ENCODE assay signal across 8 cellular contexts in genomic region chr17:81683208-81683583, GRCh38. TPM values are rescaled to one million over a fixed set of nuclear protein-coding genes. Genes with fewer than 3 reads are reported as not detected.
DNase-seq lines count a peak whose midpoint lies in the region; ATAC-seq and TF ChIP-seq lines count a peak whose summit lies in the region.

No MANE protein-coding gene starts in this region.

- 1% methylated on average over 37 of the region's 37 CpGs for WGBS in ectodermal cell, 2 experiments

- CTCF ChIA-PET in BJ (lab: Yijun Ruan, JAX) = interaction anchor here (0.6 to 1.5 kb wide), 5 partner anchors 11 to 183 kb away, joined by 3 to 4 read pairs (median 3); partner anchors contain the start of gene MRPL12
- CTCF ChIA-PET in naive thymus-derived CD4-positive, alpha-beta T cell (lab: Charles Lee) = interaction anchor here (0.5 kb wide), 1 partner anchor 29 kb away, joined by 3 read pairs; no protein-coding TSS in a partner anchor

- POLR2A ChIA-PET in BJ (lab: Charles Lee) = interaction anchor here (0.6 kb wide), 1 partner anchor 24 kb away, joined by 3 read pairs; no protein-coding TSS in a partner anchor
- POLR2A ChIA-PET in naive thymus-derived CD4-positive, alpha-beta T cell (lab: Charles Lee) = interaction anchor here (0.8 to 4.7 kb wide), 19 partner anchors 13 to 460 kb away, joined by 3 to 49 read pairs (median 4); partner anchors contain the start of genes ALYREF, CCDC137, CEP131 and DCXR

- peak overlapping the region; percentile 51 to 96 (median 79) for H3K27ac Mint-ChIP-seq in naive thymus-derived CD4-positive, alpha-beta T cell

- H3K27me3 ChIP-seq in BJ (ENCODE audit: control insufficient read depth, insufficient read depth, low read length) = no peaks in the 10 kb centered on the region
- no peaks in the 10 kb centered on the region for H3K27me3 ChIP-seq in MG63
- no peaks in the 10 kb centered on the region for H3K27me3 ChIP-seq in ectodermal cell (ENCODE audit: control insufficient read depth, insufficient read depth, low read length, poor library complexity, severe bottlenecking)
- no peaks in the 10 kb centered on the region for H3K27me3 ChIP-seq in naive thymus-derived CD4-positive, alpha-beta T cell (ENCODE audit: control insufficient read depth in 2 of 2, insufficient read depth in 2 of 2, low read length in 2 of 2)

- DNase-seq in BJ (ENCODE audit: low read depth) (no peak), MG63 (peak; percentile 40), NAMALWA (ENCODE audit: low spot score) (no peak), MV-4-11 (lab: John Stamatoyannopoulos, UW) (no peak)
- DNase-seq in naive thymus-derived CD4-positive, alpha-beta T cell = no peak
- no peak for DNase-seq in stimulated activated naive CD4-positive, alpha-beta T cell (lab: John Stamatoyannopoulos, UW)

- peak overlapping the region; percentile 95 for H3K4me3 ChIP-seq in BJ (ENCODE audit: low read depth, low read length)
- H3K4me3 ChIP-seq in MG63 = peak overlapping the region; percentile 83
- H3K4me3 ChIP-seq in ectodermal cell (ENCODE audit: insufficient read depth, low read depth, low read length) = peak overlapping the region; percentile 100
- H3K4me3 ChIP-seq in naive thymus-derived CD4-positive, alpha-beta T cell (ENCODE audit: low read length) = peak overlapping the region; percentile 76

- peaks cover 0 to 4% (median 0%) of the 10 kb centered on the region in 11 donors for H3K9me3 Mint-ChIP-seq in naive thymus-derived CD4-positive, alpha-beta T cell

- ATAC-seq in GM21381 (IDR thresholded peaks at IDR 0.05; ENCODE audit: unreplicated experiment) = peak; percentile 18
- no peak for ATAC-seq in naive thymus-derived CD4-positive, alpha-beta T cell

- peak overlapping the region; percentile 88 to 99 (median 96) for H3K4me3 Mint-ChIP-seq in naive thymus-derived CD4-positive, alpha-beta T cell

- peak overlapping the region; percentile 69 for H3K27ac ChIP-seq in ectodermal cell (ENCODE audit: insufficient read depth, low read depth, low read length, poor library complexity, severe bottlenecking)
- peak overlapping the region; percentile 84 for H3K27ac ChIP-seq in naive thymus-derived CD4-positive, alpha-beta T cell (ENCODE audit: low read depth, low read length)

- H3K36me3 ChIP-seq in BJ (ENCODE audit: control insufficient read depth, insufficient read depth, low read length) = peaks cover 31% of the 10 kb centered on the region
- peaks cover 61% of the 10 kb centered on the region for H3K36me3 ChIP-seq in MG63
- H3K36me3 ChIP-seq in ectodermal cell (ENCODE audit: control insufficient read depth, insufficient read depth, low read length) = peaks cover 17% of the 10 kb centered on the region
- H3K36me3 ChIP-seq in naive thymus-derived CD4-positive, alpha-beta T cell (ENCODE audit: control insufficient read depth in 2 of 3, insufficient read depth in 3 of 3, low read length in 3 of 3) = peaks cover 6 to 34% (median 11%) of the 10 kb centered on the region in 3 experiments

- peaks cover 22 to 49% (median 40%) of the 10 kb centered on the region in 7 donors for H3K4me1 Mint-ChIP-seq in naive thymus-derived CD4-positive, alpha-beta T cell

- no peak for TF ChIP-seq CTCF in BJ (IDR thresholded peaks at IDR 0.05; ENCODE audit: insufficient read depth, low read depth, low read length)

- peaks cover 0 to 3% (median 0%) of the 10 kb centered on the region in 5 donors for H3K27me3 Mint-ChIP-seq in naive thymus-derived CD4-positive, alpha-beta T cell

- H3K36me3 Mint-ChIP-seq in naive thymus-derived CD4-positive, alpha-beta T cell = peaks cover 4 to 14% (median 5%) of the 10 kb centered on the region in 5 donors

- intact Hi-C loops in naive thymus-derived CD4-positive, alpha-beta T cell (cut with micrococcal nuclease) = loop anchor here (1.0 to 10.0 kb wide), 12 partner anchors 16 to 414 kb away; partner anchors contain the start of genes ACTG1 (in 2 of the 2), CCDC137 (in 2 of the 2), MRPL12 (in 2 of the 2) and NPLOC4 (in 2 of the 2)

- peaks cover 18% of the 10 kb centered on the region for H3K4me1 ChIP-seq in ectodermal cell (ENCODE audit: control insufficient read depth, insufficient read depth, low read length)
- H3K4me1 ChIP-seq in naive thymus-derived CD4-positive, alpha-beta T cell (ENCODE audit: control insufficient read depth in 2 of 2, insufficient read depth in 2 of 2, low read length in 2 of 2) = peaks cover 22 to 24% of the 10 kb centered on the region in 2 donors

- H3K9me3 ChIP-seq in MG63 (no peaks in the 10 kb centered on the region), ectodermal cell (ENCODE audit: control insufficient read depth, low read length) (no peaks in the 10 kb centered on the region)
- H3K9me3 ChIP-seq in naive thymus-derived CD4-positive, alpha-beta T cell (ENCODE audit: control insufficient read depth in 2 of 3, low read length in 3 of 3) = no peaks in the 10 kb centered on the region

RNA-seq across cellular contexts. Expression of gene ARL16, which starts 0.4 kb away (rescaled TPM):
- polyA plus RNA-seq in BJ (2011; rRNA removed) = 48.8 and 70.8 TPM in 2 replicates
- 15.1 and 16.8 TPM in 2 replicates for polyA minus RNA-seq in BJ (2011; rRNA and poly(A)+ RNA removed)
- total RNA-seq in MG63 (2014; rRNA removed; shearing (Covaris generic); ENCODE audit: low replicate concordance) = 35.0 and 47.8 TPM in 2 replicates
- polyA plus RNA-seq in ectodermal cell (2013, experiment 1 of 4) = 64.0 TPM
- 62.6 TPM for polyA plus RNA-seq in ectodermal cell (2013, experiment 2 of 4)
- polyA plus RNA-seq in ectodermal cell (2013, experiment 3 of 4) = 48.6 TPM
- 57.1 TPM for polyA plus RNA-seq in ectodermal cell (2013, experiment 4 of 4)
- 10 to 100 TPM; 12.0 to 30.6 (median 30.1) TPM for total RNA-seq in naive thymus-derived CD4-positive, alpha-beta T cell
- polyA plus RNA-seq in naive thymus-derived CD4-positive, alpha-beta T cell = 10 to 100 TPM; 33.6 to 35.3 TPM

RNA-seq across cellular contexts. Expression of gene HGS, which starts 0.6 kb away (rescaled TPM):
- 67.2 and 110 TPM in 2 replicates for polyA plus RNA-seq in BJ (2011; rRNA removed)
- polyA minus RNA-seq in BJ (2011; rRNA and poly(A)+ RNA removed) = 106 and 156 TPM in 2 replicates
- total RNA-seq in MG63 (2014; rRNA removed; shearing (Covaris generic); ENCODE audit: low replicate concordance) = 102 and 116 TPM in 2 replicates
- polyA plus RNA-seq in ectodermal cell (2013, experiment 1 of 4) = 108 TPM
- polyA plus RNA-seq in ectodermal cell (2013, experiment 2 of 4) = 108 TPM
- polyA plus RNA-seq in ectodermal cell (2013, experiment 3 of 4) = 95.2 TPM
- 92.3 TPM for polyA plus RNA-seq in ectodermal cell (2013, experiment 4 of 4)
- 100 to 1,000 TPM; 108 to 174 (median 153) TPM for total RNA-seq in naive thymus-derived CD4-positive, alpha-beta T cell
- polyA plus RNA-seq in naive thymus-derived CD4-positive, alpha-beta T cell = 10 to 100 TPM; 19.8 to 40.3 TPM

RNA-seq across cellular contexts. Expression of gene CCDC137, which starts 16.7 kb away (rescaled TPM):
- 10.8 and 10.9 TPM in 2 replicates for polyA plus RNA-seq in BJ (2011; rRNA removed)
- 2.2 and 2.6 TPM in 2 replicates for polyA minus RNA-seq in BJ (2011; rRNA and poly(A)+ RNA removed)
- total RNA-seq in MG63 (2014; rRNA removed; shearing (Covaris generic); ENCODE audit: low replicate concordance) = 55.2 and 133 TPM in 2 replicates
- 39.7 TPM for polyA plus RNA-seq in ectodermal cell (2013, experiment 1 of 4)
- polyA plus RNA-seq in ectodermal cell (2013, experiment 2 of 4) = 34.3 TPM
- 30.9 TPM for polyA plus RNA-seq in ectodermal cell (2013, experiment 3 of 4)
- polyA plus RNA-seq in ectodermal cell (2013, experiment 4 of 4) = 32.6 TPM
- total RNA-seq in naive thymus-derived CD4-positive, alpha-beta T cell = 10 to 100 TPM; 16.3 to 33.5 (median 27.1) TPM
- polyA plus RNA-seq in naive thymus-derived CD4-positive, alpha-beta T cell = 10 to 100 TPM; 10.0 to 26.0 TPM

RNA-seq across cellular contexts. Expression of gene OXLD1, which starts 16.8 kb away (rescaled TPM):
- 18.4 and 29.6 TPM in 2 replicates for polyA plus RNA-seq in BJ (2011; rRNA removed)
- polyA minus RNA-seq in BJ (2011; rRNA and poly(A)+ RNA removed) = 1.7 and 3.3 TPM in 2 replicates
- 61.1 and 64.7 TPM in 2 replicates for total RNA-seq in MG63 (2014; rRNA removed; shearing (Covaris generic); ENCODE audit: low replicate concordance)
- 27.3 TPM for polyA plus RNA-seq in ectodermal cell (2013, experiment 1 of 4)
- polyA plus RNA-seq in ectodermal cell (2013, experiment 2 of 4) = 23.2 TPM
- 26.6 TPM for polyA plus RNA-seq in ectodermal cell (2013, experiment 3 of 4)
- polyA plus RNA-seq in ectodermal cell (2013, experiment 4 of 4) = 37.0 TPM
- total RNA-seq in naive thymus-derived CD4-positive, alpha-beta T cell = 10 to 100 TPM; 35.9 to 61.9 (median 47.5) TPM
- 100 to 1,000 TPM; 108 to 123 TPM for polyA plus RNA-seq in naive thymus-derived CD4-positive, alpha-beta T cell

RNA-seq across cellular contexts. Expression of gene MRPL12, which starts 20.0 kb away (rescaled TPM):
- polyA plus RNA-seq in BJ (2011; rRNA removed) = 56.2 and 63.0 TPM in 2 replicates
- 15.1 and 27.4 TPM in 2 replicates for polyA minus RNA-seq in BJ (2011; rRNA and poly(A)+ RNA removed)
- total RNA-seq in MG63 (2014; rRNA removed; shearing (Covaris generic); ENCODE audit: low replicate concordance) = 146 and 225 TPM in 2 replicates
- polyA plus RNA-seq in ectodermal cell (2013, experiment 1 of 4) = 83.2 TPM
- polyA plus RNA-seq in ectodermal cell (2013, experiment 2 of 4) = 84.6 TPM
- polyA plus RNA-seq in ectodermal cell (2013, experiment 3 of 4) = 63.0 TPM
- polyA plus RNA-seq in ectodermal cell (2013, experiment 4 of 4) = 71.5 TPM
- total RNA-seq in naive thymus-derived CD4-positive, alpha-beta T cell = 10 to 100 TPM; 21.3 to 83.8 (median 26.6) TPM
- 10 to 100 TPM; 46.3 to 51.7 TPM for polyA plus RNA-seq in naive thymus-derived CD4-positive, alpha-beta T cell
